25 cellular contexts compared by ENCODE assay signal in the genomic region with DNA sequence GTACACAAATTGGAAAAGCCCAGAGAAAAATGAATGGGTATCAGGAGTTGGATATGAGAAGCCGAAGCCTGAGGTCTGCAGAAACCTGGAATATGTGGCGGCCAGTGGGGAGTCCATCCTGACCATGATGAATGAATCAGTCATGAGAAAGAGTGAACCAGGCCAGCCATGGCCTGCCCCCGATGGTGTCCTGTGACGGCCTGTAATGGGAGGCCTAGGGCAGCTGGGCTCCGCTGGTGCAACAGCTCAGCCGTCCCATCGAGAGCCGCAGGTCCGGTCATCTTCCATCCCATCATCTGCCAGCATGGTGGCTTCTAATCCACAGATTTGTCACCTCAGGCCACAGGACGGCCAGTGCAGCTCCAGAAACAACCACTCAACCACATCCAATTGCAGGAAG.
DNase-seq lines count a peak whose midpoint lies in the region; ATAC-seq and TF ChIP-seq lines count a peak whose summit lies in the region.
"Had no signal": no experiment of that assay in that cellular context is flagged by ENCODE, and none has a peak within 500 bp of the region (broad histone marks: within the 10 kb centered on the region; RNA-seq: fewer than 3 reads in every experiment).

No MANE protein-coding gene starts in this region.

- H3K27me3 ChIP-seq in right atrium auricular region (no peaks in the 10 kb centered on the region), esophagus muscularis mucosa (no peaks in the 10 kb centered on the region)
- H3K27me3 ChIP-seq: BE2C, BLaER1 had no signal

- no peaks in the 10 kb centered on the region for H3K9me3 ChIP-seq in right atrium auricular region
- H3K9me3 ChIP-seq in esophagus muscularis mucosa: peaks cover 0 to 9% (median 6%) of the 10 kb centered on the region in 4 donors
- H3K9me3 ChIP-seq: BE2C had no signal

- no peak for ATAC-seq in left cardiac atrium
- ATAC-seq in GM19397 (IDR thresholded peaks at IDR 0.05; ENCODE audit: unreplicated experiment): no peak
- no peak for ATAC-seq in GM18498 (IDR thresholded peaks at IDR 0.05; ENCODE audit: unreplicated experiment)
- ATAC-seq: GM12878 had no signal

- TF ChIP-seq POLR2A in esophagus muscularis mucosa (IDR thresholded peaks at IDR 0.05; ENCODE audit: low read depth): no peak

- H3K36me3 ChIP-seq in right atrium auricular region (no peaks in the 10 kb centered on the region), esophagus muscularis mucosa (no peaks in the 10 kb centered on the region)
- H3K36me3 ChIP-seq: BE2C, BLaER1 had no signal

- TF ChIP-seq CTCF in right atrium auricular region (IDR thresholded peaks at IDR 0.05) (no peak), coronary artery (IDR thresholded peaks at IDR 0.05) (no peak), esophagus muscularis mucosa (IDR thresholded peaks at IDR 0.05) (no peak)

- TF ChIP-seq EP300 in esophagus muscularis mucosa (IDR thresholded peaks at IDR 0.05): no peak

- no peak overlapping the region for H3K4me3 ChIP-seq in right atrium auricular region
- H3K4me3 ChIP-seq in coronary artery: no peak overlapping the region
- no peak overlapping the region for H3K4me3 ChIP-seq in esophagus muscularis mucosa
- H3K4me3 ChIP-seq: BLaER1, GM12878 had no signal

- peaks cover 0 to under 1% of the 10 kb centered on the region in 2 donors for H3K4me1 ChIP-seq in right atrium auricular region
- H3K4me1 ChIP-seq in esophagus muscularis mucosa: no peaks in the 10 kb centered on the region
- H3K4me1 ChIP-seq: BE2C had no signal

- H3K27ac ChIP-seq in right atrium auricular region (no peak overlapping the region), coronary artery (no peak overlapping the region), esophagus muscularis mucosa (replicated peaks in 1 of 4) (no peak overlapping the region)
- H3K27ac ChIP-seq: BLaER1 had no signal

- WGBS in esophagus muscularis mucosa: 93% methylated on average over 10 of the region's 10 CpGs

- DNase-seq in right atrium auricular region (ENCODE audit: low spot score) (peak; percentile 42), left cardiac atrium (no peak), coronary artery (ENCODE audit: low spot score) (peak; percentile 29), esophagus muscularis mucosa (ENCODE audit: extremely low spot score) (peak; percentile 82), islet precursor cell (peak; percentile 42), globus pallidus (ENCODE audit: low spot score) (no peak)
- DNase-seq: 8988T; ACHN; BE2C; C1 segment of cervical spinal cord; CD4-positive, alpha-beta memory T cell; CD4-positive, CD25-positive, alpha-beta regulatory T cell; CD8-positive, alpha-beta memory T cell; COR-L47; DMS 273 treated with DMSO at 0.1 percent for 48 hours; DMS153; DMS53; DMS79; DND-41; EL; GDM1 had no signal

- intact Hi-C loops in left cardiac atrium (cut with DNase I): no loop called here
- intact Hi-C loops in esophagus muscularis mucosa (cut with DNase I): no loop called here

Comparison
In these comparisons a context has a peak if more than half of its experiments do, and no peak if none do; other contexts are left out.
1. DNase-seq: peak in right atrium auricular region (single experiment), coronary artery (single experiment), esophagus muscularis mucosa (single experiment) and islet precursor cell (single experiment); none in left cardiac atrium (single experiment) and globus pallidus (single experiment).